Comparison of ENCODE assay signal across 8 cellular contexts in the genomic region with DNA sequence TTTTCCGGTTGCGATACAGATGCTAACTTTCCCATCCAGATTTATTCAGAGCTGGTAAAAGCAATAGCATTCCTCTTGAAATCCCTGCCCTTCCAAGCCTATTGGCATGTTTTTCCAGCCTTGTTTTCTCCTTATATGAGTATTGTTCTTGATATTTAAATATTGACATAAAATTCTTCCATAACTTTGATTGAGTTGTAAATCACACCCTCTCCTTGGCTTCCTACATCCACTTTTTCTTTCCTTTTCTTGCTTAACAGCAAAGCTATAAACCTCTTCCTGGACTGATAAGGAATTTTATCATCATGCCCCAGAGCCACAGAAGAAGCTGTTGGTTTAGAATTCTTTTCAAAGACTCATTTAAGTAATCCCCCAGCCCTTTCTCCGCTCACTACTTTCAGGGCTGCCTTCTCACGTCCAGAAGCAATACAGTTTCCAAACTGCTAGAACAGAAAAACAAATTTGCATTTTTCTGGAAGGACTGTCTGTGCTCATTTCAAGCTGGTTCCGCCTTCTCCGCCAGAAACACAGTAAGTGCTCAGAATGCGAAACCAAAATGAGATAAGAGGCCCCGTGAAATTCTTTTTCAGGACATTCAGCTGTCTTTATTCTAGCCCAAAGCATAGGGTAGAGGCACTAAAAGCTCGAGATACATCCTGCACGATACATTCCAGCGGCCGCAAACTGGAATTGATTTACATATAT. TPM values are rescaled to one million over a fixed set of nuclear protein-coding genes. Genes with fewer than 3 reads are reported as not detected.
DNase-seq lines count a peak whose midpoint lies in the region; ATAC-seq and TF ChIP-seq lines count a peak whose summit lies in the region.

No MANE protein-coding gene starts in this region.

- H2AK5ac ChIP-seq in mesendoderm (ENCODE audit: low read length) = no peak overlapping the region

- peak overlapping the region; percentile 67 for H3K9ac ChIP-seq in mesendoderm (ENCODE audit: low read length)

- H2BK120ac ChIP-seq in mesendoderm (ENCODE audit: low read depth, low read length) = peak overlapping the region; percentile 45

- H3K4ac ChIP-seq in mesendoderm (ENCODE audit: low read depth, low read length) = no peak overlapping the region

- no peak for DNase-seq in AG04450 (ENCODE audit: low read depth, low spot score)
- DNase-seq in breast epithelium (ENCODE audit: low spot score in 2 of 2) = no peak
- DNase-seq in mesendoderm = no peak
- no peak for DNase-seq in DMS53 (lab: John Stamatoyannopoulos, UW)
- DNase-seq in ecto neural progenitor cell (ENCODE audit: low spot score) = no peak

- peaks cover 16% of the 10 kb centered on the region for H3K79me2 ChIP-seq in mesendoderm (ENCODE audit: control insufficient read depth, insufficient read depth, low read length)

- H3K56ac ChIP-seq in mesendoderm (ENCODE audit: low read length) = peak overlapping the region; percentile 83

- H4K8ac ChIP-seq in mesendoderm (ENCODE audit: low read depth, low read length) = no peak overlapping the region

- no peak overlapping the region for H3K23ac ChIP-seq in mesendoderm (ENCODE audit: low read length)

- TF ChIP-seq CTCF in AG04450 (IDR thresholded peaks at IDR 0.05; ENCODE audit: low read depth, low read length) = no peak
- TF ChIP-seq CTCF in breast epithelium (IDR thresholded peaks at IDR 0.05) = no peak

- WGBS in mesendoderm (ENCODE audit: extremely low coverage, insufficient coverage, low lambda C conversion rate) = no CpG with 5 or more reads among the region's 12 CpGs

- no peaks in the 10 kb centered on the region for H3K79me1 ChIP-seq in mesendoderm (ENCODE audit: low read length)

- H2BK15ac ChIP-seq in mesendoderm (replicated peaks; ENCODE audit: low read depth) = no peak overlapping the region

- H3K27me3 ChIP-seq in AG04450 (ENCODE audit: control insufficient read depth, insufficient read depth, low read length) (no peaks in the 10 kb centered on the region), breast epithelium (peaks cover 0 to 41% of the 10 kb centered on the region in 2 donors), mesendoderm (ENCODE audit: insufficient read depth, low read length, poor library complexity) (no peaks in the 10 kb centered on the region)

- POLR2A ChIA-PET in AG04450 (lab: Yijun Ruan, JAX) = interaction anchor here (0.6 to 1.2 kb wide), 3 partner anchors 13 to 620 kb away, joined by 3 to 5 read pairs (median 4); no protein-coding TSS in a partner anchor

- peak overlapping the region; percentile 73 for H3K4me3 ChIP-seq in AG04450 (ENCODE audit: low read depth, low read length)
- H3K4me3 ChIP-seq in breast epithelium = peak overlapping the region; percentile 56 to 70 (median 57)
- H3K4me3 ChIP-seq in mesendoderm (ENCODE audit: low read length) = peak overlapping the region; percentile 50

- no peak for TF ChIP-seq POLR2A in breast epithelium (IDR thresholded peaks at IDR 0.05)

- peak overlapping the region; percentile 54 for H3K4me2 ChIP-seq in mesendoderm (ENCODE audit: low read length)

- H3K18ac ChIP-seq in mesendoderm (ENCODE audit: low read length) = peak overlapping the region; percentile 70

- H4K5ac ChIP-seq in mesendoderm (ENCODE audit: low read length) = no peak overlapping the region

- H2BK5ac ChIP-seq in mesendoderm (ENCODE audit: low read length) = no peak overlapping the region

- intact Hi-C loops in breast epithelium (cut with DNase I; ENCODE audit: low total_unique reads) = loop anchor here (10.0 kb wide), 1 partner anchor 425 kb away; no protein-coding TSS in a partner anchor

- peak overlapping the region; percentile 80 for H3K27ac ChIP-seq in AG04450 (ENCODE audit: low read depth, low read length)
- H3K27ac ChIP-seq in breast epithelium = peak overlapping the region; percentile 71 to 79
- peak overlapping the region; percentile 47 for H3K27ac ChIP-seq in mesendoderm (ENCODE audit: low read depth, low read length)

- ATAC-seq in HG02885 (IDR thresholded peaks at IDR 0.05; ENCODE audit: poor library complexity, unreplicated experiment) (peak; percentile 40), GM21447 (IDR thresholded peaks at IDR 0.05; ENCODE audit: unreplicated experiment) (no peak), HG03108 (IDR thresholded peaks at IDR 0.05; ENCODE audit: unreplicated experiment) (no peak)

- CTCF ChIA-PET in AG04450 (lab: Charles Lee) = interaction anchor here (2.9 kb wide), 1 partner anchor 430 kb away, joined by 28 read pairs; no protein-coding TSS in a partner anchor

- H3K4me1 ChIP-seq in breast epithelium = no peaks in the 10 kb centered on the region
- peaks cover 2% of the 10 kb centered on the region for H3K4me1 ChIP-seq in mesendoderm (ENCODE audit: control insufficient read depth, low read depth, low read length)

- H3K9me3 ChIP-seq in AG04450 (ENCODE audit: control insufficient read depth, insufficient read depth, low read length) (no peaks in the 10 kb centered on the region), breast epithelium (no peaks in the 10 kb centered on the region)

- no peaks in the 10 kb centered on the region for H3K36me3 ChIP-seq in breast epithelium
- H3K36me3 ChIP-seq in mesendoderm (ENCODE audit: control insufficient read depth, insufficient read depth, low read length) = no peaks in the 10 kb centered on the region

RNA-seq across cellular contexts. Expression of gene MID1, which starts 0.9 kb away (rescaled TPM):
- 37.5 and 42.0 TPM in 2 replicates for polyA plus RNA-seq in AG04450 (2011; rRNA removed)
- polyA minus RNA-seq in AG04450 (2011; rRNA and poly(A)+ RNA removed) = 65.2 and 80.6 TPM in 2 replicates
- total RNA-seq in breast epithelium = 10 to 100 TPM in 2 of 3 donors, 1 to 10 TPM in 1; 6.9 to 18.9 (median 10.8) TPM
- 14.1 TPM for polyA plus RNA-seq in mesendoderm (2013, experiment 1 of 2)
- 14.4 TPM for polyA plus RNA-seq in mesendoderm (2013, experiment 2 of 2)
